Comparison of ENCODE assay signal across 21 cellular contexts in genomic region chr5:3351581-3352442, GRCh38.
DNase-seq lines count a peak whose midpoint lies in the region; ATAC-seq and TF ChIP-seq lines count a peak whose summit lies in the region.
"Had no signal": no experiment of that assay in that cellular context is flagged by ENCODE, and none has a peak within 500 bp of the region (broad histone marks: within the 10 kb centered on the region; RNA-seq: fewer than 3 reads in every experiment).

No MANE protein-coding gene starts in this region.

- no peak for TF ChIP-seq CTCF in right atrium auricular region (IDR thresholded peaks at IDR 0.05)
- TF ChIP-seq CTCF in osteocyte (IDR thresholded peaks at IDR 0.05) = no peak
- TF ChIP-seq CTCF in GM13977 (IDR thresholded peaks at IDR 0.05; ENCODE audit: extremely low read depth, insufficient read depth, missing control alignments) = no peak

- H3K9me3 Mint-ChIP-seq in osteocyte (ENCODE audit: unreplicated experiment) = peaks cover 57% of the 10 kb centered on the region
- H3K9me3 Mint-ChIP-seq in activated T-cell treated with anti-CD3 and anti-CD28 coated beads, Interleukin-2, amount 50 U/mL, for 72 hours = peaks cover 3 to 5% of the 10 kb centered on the region in 2 donors

- no peak overlapping the region for H3K4me3 ChIP-seq in right atrium auricular region

- no peaks in the 10 kb centered on the region for H3K9me3 ChIP-seq in right atrium auricular region

- no peaks in the 10 kb centered on the region for H3K36me3 Mint-ChIP-seq in osteocyte (ENCODE audit: unreplicated experiment)
- H3K36me3 Mint-ChIP-seq in activated T-cell treated with anti-CD3 and anti-CD28 coated beads, Interleukin-2, amount 50 U/mL, for 72 hours (ENCODE audit: insufficient read depth in 2 of 2) = peaks cover 0 to 3% of the 10 kb centered on the region in 2 donors

- H3K4me1 ChIP-seq in right atrium auricular region = no peaks in the 10 kb centered on the region

- no peaks in the 10 kb centered on the region for H3K27me3 Mint-ChIP-seq in osteocyte (ENCODE audit: unreplicated experiment)
- no peaks in the 10 kb centered on the region for H3K27me3 Mint-ChIP-seq in activated T-cell treated with anti-CD3 and anti-CD28 coated beads, Interleukin-2, amount 50 U/mL, for 72 hours (ENCODE audit: low read depth)
- H3K27me3 Mint-ChIP-seq: B cell had no signal

- H3K36me3 ChIP-seq in right atrium auricular region = no peaks in the 10 kb centered on the region

- in situ Hi-C loops in GM13977 (cut with MboI; ENCODE audit: low pct_unique_long_range_greater_than_20kb, low sequenced_read_pairs, unreplicated experiment) = no loop called here

- no peak for ATAC-seq in GM18520 (IDR thresholded peaks at IDR 0.05; ENCODE audit: unreplicated experiment)
- no peak for ATAC-seq in activated T-cell treated with anti-CD3 and anti-CD28 coated beads, Interleukin-2, amount 50 U/mL, for 72 hours (replicated peaks in 1 of 2)

- no peaks in the 10 kb centered on the region for H3K27me3 ChIP-seq in right atrium auricular region

- H3K4me1 Mint-ChIP-seq in osteocyte (ENCODE audit: unreplicated experiment) = no peaks in the 10 kb centered on the region
- no peaks in the 10 kb centered on the region for H3K4me1 Mint-ChIP-seq in activated T-cell treated with anti-CD3 and anti-CD28 coated beads, Interleukin-2, amount 50 U/mL, for 72 hours (ENCODE audit: low read depth)
- H3K4me1 Mint-ChIP-seq: B cell had no signal

- DNase-seq in activated CD8-positive, alpha-beta memory T cell treated with anti-CD3 and anti-CD28 coated beads for 24 hours = peak; percentile 41
- DNase-seq in activated CD8-positive, alpha-beta memory T cell treated with anti-CD3 and anti-CD28 coated beads, Interleukin-2, amount 50 U/mL, for 4 hours = no peak
- DNase-seq in right atrium auricular region (ENCODE audit: low spot score) (peak; percentile 54), osteocyte (ENCODE audit: extremely low spot score, unreplicated experiment) (peak; percentile 75), ureter (ENCODE audit: low spot score) (peak; percentile 37), GM13977 (ENCODE audit: low spot score) (no peak)
- no peak for DNase-seq in activated T-cell treated with anti-CD3 and anti-CD28 coated beads, Interleukin-2, amount 50 U/mL, for 72 hours
- DNase-seq: DND-41, GOT3, MV-4-11, NCI-H1417 treated with DMSO at 0.1 percent for 48 hours, NCI-H187 treated with DMSO at 0.1 percent for 48 hours, NCI-H226, NCI-H524, NCI-H82, OCI-M1, SIG-M5 had no signal

- H3K4me3 Mint-ChIP-seq in osteocyte (ENCODE audit: unreplicated experiment) = no peak overlapping the region
- no peak overlapping the region for H3K4me3 Mint-ChIP-seq in activated T-cell treated with anti-CD3 and anti-CD28 coated beads, Interleukin-2, amount 50 U/mL, for 72 hours
- H3K4me3 Mint-ChIP-seq: B cell had no signal

- H3K27ac ChIP-seq in right atrium auricular region = no peak overlapping the region
- H3K27ac ChIP-seq: 22Rv1, KMS-11 had no signal

- no peak overlapping the region for H3K27ac Mint-ChIP-seq in osteocyte (ENCODE audit: unreplicated experiment)
- no peak overlapping the region for H3K27ac Mint-ChIP-seq in activated T-cell treated with anti-CD3 and anti-CD28 coated beads, Interleukin-2, amount 50 U/mL, for 72 hours
- H3K27ac Mint-ChIP-seq: B cell had no signal

Comparison
In these comparisons a context has a peak if more than half of its experiments do, and no peak if none do; other contexts are left out.
1. DNase-seq: peak in activated CD8-positive, alpha-beta memory T cell treated with anti-CD3 and anti-CD28 coated beads for 24 hours (single experiment), right atrium auricular region (single experiment), osteocyte (single experiment) and ureter (single experiment); none in activated CD8-positive, alpha-beta memory T cell treated with anti-CD3 and anti-CD28 coated beads, Interleukin-2, amount 50 U/mL, for 4 hours (single experiment), activated T-cell treated with anti-CD3 and anti-CD28 coated beads, Interleukin-2, amount 50 U/mL, for 72 hours (0 of 2) and GM13977 (single experiment).